14 cellular contexts compared by ENCODE assay signal in the genomic region with DNA sequence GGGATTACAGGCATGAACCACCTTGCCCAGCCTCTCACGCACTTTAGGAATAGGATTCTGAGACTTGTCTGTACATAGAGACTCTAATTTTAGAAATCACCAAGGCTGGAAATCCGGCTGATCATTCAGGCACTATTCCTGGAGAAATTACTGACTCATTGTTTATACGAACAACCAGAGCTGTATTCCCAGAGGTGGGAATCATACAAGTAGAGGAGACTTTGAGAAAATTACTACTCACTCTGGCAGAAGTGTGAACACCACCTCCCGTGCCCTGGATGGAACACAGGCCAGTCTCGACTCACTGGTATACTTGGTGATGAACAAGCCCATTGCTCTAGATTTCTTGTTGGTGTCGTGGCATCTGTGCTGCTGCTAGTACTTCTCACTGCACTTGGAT. TPM values are rescaled to one million over a fixed set of nuclear protein-coding genes. Genes with fewer than 3 reads are reported as not detected.
A peak's percentile ranks its signal among the peaks of the same experiment; 100 is the strongest.
DNase-seq lines count a peak whose midpoint lies in the region; ATAC-seq and TF ChIP-seq lines count a peak whose summit lies in the region.
"Had no signal": no experiment of that assay in that cellular context is flagged by ENCODE, and none has a peak within 500 bp of the region (broad histone marks: within the 10 kb centered on the region; RNA-seq: fewer than 3 reads in every experiment).

No MANE protein-coding gene starts in this region.

- H3K4me3 ChIP-seq in HUES6 (ENCODE audit: low read depth, low read length) (no peak overlapping the region; the same call in 1 of the 2 replicates), esophagus squamous epithelium (no peak overlapping the region), suprapubic skin (no peak overlapping the region)
- H3K4me3 ChIP-seq: SK-N-MC, skin epidermis had no signal

- peak overlapping the region; percentile 63 for H3K9ac ChIP-seq in HUES6 (ENCODE audit: low read length)

- TF ChIP-seq CTCF in esophagus squamous epithelium (IDR thresholded peaks at IDR 0.05) (no peak), suprapubic skin (IDR thresholded peaks at IDR 0.05) (no peak)

- peaks cover 38% of the 10 kb centered on the region for H3K4me1 ChIP-seq in HUES6 (ENCODE audit: control insufficient read depth, insufficient read depth, low read length)
- H3K4me1 ChIP-seq in esophagus squamous epithelium, result peaks cover 0 to 15% (median 6%) of the 10 kb centered on the region in 3 donors
- H3K4me1 ChIP-seq in suprapubic skin, result no peaks in the 10 kb centered on the region

- intact Hi-C loops in esophagus squamous epithelium (cut with DNase I), result no loop called here

- H3K27me3 ChIP-seq in HUES6 (ENCODE audit: control insufficient read depth, insufficient read depth, low read length), result no peaks in the 10 kb centered on the region
- H3K27me3 ChIP-seq in esophagus squamous epithelium, result no peaks in the 10 kb centered on the region
- H3K27me3 ChIP-seq in suprapubic skin, result no peaks in the 10 kb centered on the region

- no peak for TF ChIP-seq POLR2A in esophagus squamous epithelium (IDR thresholded peaks at IDR 0.05)
- TF ChIP-seq POLR2A in suprapubic skin (IDR thresholded peaks at IDR 0.05), result no peak

- no peak for ATAC-seq in GM18870 (IDR thresholded peaks at IDR 0.05; ENCODE audit: unreplicated experiment)
- ATAC-seq: left colon, natural killer cell had no signal

- DNase-seq in AG08395 (ENCODE audit: low spot score) (peak; percentile 38), esophagus squamous epithelium (lab: John Stamatoyannopoulos, UW) (no peak), occipital lobe (lab: John Stamatoyannopoulos, UW) (peak; percentile 26), SKM-1 (lab: John Stamatoyannopoulos, UW; ENCODE audit: unreplicated experiment) (no peak), NCI-H2107 treated with DMSO at 0.1 percent for 48 hours (lab: John Stamatoyannopoulos, UW; ENCODE audit: unreplicated experiment) (no peak), suprapubic skin (ENCODE audit: low spot score in 2 of 2) (no peak)
- DNase-seq: activated naive CD4-positive, alpha-beta T cell treated with Interleukin-2 at 50 U/mL for 16 hours; left colon; natural killer cell; NCI-H1048 had no signal

- H3K9me3 ChIP-seq in HUES6 (ENCODE audit: control insufficient read depth, insufficient read depth, low read depth, low read length), result peaks cover 17% of the 10 kb centered on the region
- no peaks in the 10 kb centered on the region for H3K9me3 ChIP-seq in esophagus squamous epithelium
- H3K9me3 ChIP-seq in suprapubic skin, result no peaks in the 10 kb centered on the region

- 34 to 38% methylated on average over 6 of the region's 6 CpGs for WGBS in esophagus squamous epithelium, 2 donors
- WGBS in suprapubic skin, result 49% methylated on average over 6 of the region's 6 CpGs

- no peak overlapping the region for H3K27ac ChIP-seq in HUES6 (ENCODE audit: low read depth, low read length)
- H3K27ac ChIP-seq in esophagus squamous epithelium, result peak overlapping the region in 3 of 4 donors; percentile 5 to 31 (median 24)
- no peak overlapping the region for H3K27ac ChIP-seq in suprapubic skin
- H3K27ac ChIP-seq: SK-N-MC, skin epidermis had no signal

- H3K36me3 ChIP-seq in HUES6 (ENCODE audit: control insufficient read depth, insufficient read depth, low read length), result no peaks in the 10 kb centered on the region
- H3K36me3 ChIP-seq in esophagus squamous epithelium, result no peaks in the 10 kb centered on the region
- H3K36me3 ChIP-seq in suprapubic skin, result no peaks in the 10 kb centered on the region

- no peak for TF ChIP-seq EP300 in suprapubic skin (IDR thresholded peaks at IDR 0.05)

RNA-seq across cellular contexts. Expression of gene ADNP2, which starts 5.8 kb away (rescaled TPM):
- total RNA-seq in esophagus squamous epithelium (10 to 100 TPM; 10.4 to 16.6 (median 12.9) TPM), occipital lobe (26.0 TPM), suprapubic skin (10 to 100 TPM; 24.7 to 39.3 (median 32.7) TPM)

Comparison
In these comparisons a context has a peak if more than half of its experiments do, and no peak if none do; other contexts are left out.
1. DNase-seq: peak in AG08395 (single experiment) and occipital lobe (single experiment); none in esophagus squamous epithelium (single experiment), SKM-1 (single experiment), NCI-H2107 treated with DMSO at 0.1 percent for 48 hours (single experiment) and suprapubic skin (0 of 2).
2. H3K27ac ChIP-seq: peak in esophagus squamous epithelium (3 of 4); none in HUES6 (single experiment) and suprapubic skin (single experiment).